ENCODE assay signal across 1 cellular context in genomic region chr19:45069056-45069455, GRCh38.
TF ChIP-seq lines count a peak whose summit lies in the region.

No MANE protein-coding gene starts in this region.

TF ChIP-seq in GM23338, 12 proteins besides CTCF, POLR2A, EP300 and RAD21:
- TF ChIP-seq ZNF462 (CRISPR knock-in tag; IDR thresholded peaks at IDR 0.05) (no peak), ETS1 (IDR thresholded peaks at IDR 0.05) (no peak), POLR2AphosphoS5 (IDR thresholded peaks at IDR 0.05; ENCODE audit: low read depth) (no peak), ZNF331 (CRISPR knock-in tag; IDR thresholded peaks at IDR 0.05; ENCODE audit: low read depth) (no peak), EZH2 (IDR thresholded peaks at IDR 0.05; ENCODE audit: low read depth, unreplicated experiment) (no peak), EZH2phosphoT487 (IDR thresholded peaks at IDR 0.05; ENCODE audit: unreplicated experiment) (no peak), CREB1 (CRISPR knock-in tag; IDR thresholded peaks at IDR 0.05; ENCODE audit: low read depth) (no peak), ZNF114 (CRISPR knock-in tag; IDR thresholded peaks at IDR 0.05) (no peak), JUNB (IDR thresholded peaks at IDR 0.05; ENCODE audit: unreplicated experiment) (no peak), NANOG (IDR thresholded peaks at IDR 0.05; ENCODE audit: borderline replicate concordance) (no peak), REST (IDR thresholded peaks at IDR 0.05; ENCODE audit: unreplicated experiment) (no peak), STAT1 (IDR thresholded peaks at IDR 0.05; ENCODE audit: unreplicated experiment) (no peak)
